1 cellular context compared by ENCODE assay signal in the genomic region with DNA sequence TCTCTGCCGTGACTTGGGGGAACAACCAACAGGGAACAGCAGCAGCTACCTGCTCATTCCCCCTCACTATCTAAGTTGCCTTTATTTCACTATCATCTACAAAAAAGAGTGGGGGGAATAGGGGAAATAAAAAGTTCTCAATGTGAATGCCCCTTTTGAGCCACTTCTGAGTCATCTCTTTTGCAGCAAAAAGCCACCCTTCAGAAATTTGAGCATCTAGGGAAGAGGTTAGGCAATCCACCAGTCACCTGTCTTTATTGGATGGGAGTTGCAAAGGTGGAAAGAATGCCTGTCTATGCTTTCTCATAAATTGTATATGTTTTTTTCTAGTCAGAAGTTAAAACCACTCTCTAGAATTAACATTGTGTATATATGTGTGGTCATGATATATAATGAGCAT.
TF ChIP-seq lines count a peak whose summit lies in the region.

No MANE protein-coding gene starts in this region.

TF ChIP-seq in WTC11, 78 proteins besides CTCF, POLR2A, EP300 and RAD21 (continued from another document):
- TF ChIP-seq, protein P1, sequence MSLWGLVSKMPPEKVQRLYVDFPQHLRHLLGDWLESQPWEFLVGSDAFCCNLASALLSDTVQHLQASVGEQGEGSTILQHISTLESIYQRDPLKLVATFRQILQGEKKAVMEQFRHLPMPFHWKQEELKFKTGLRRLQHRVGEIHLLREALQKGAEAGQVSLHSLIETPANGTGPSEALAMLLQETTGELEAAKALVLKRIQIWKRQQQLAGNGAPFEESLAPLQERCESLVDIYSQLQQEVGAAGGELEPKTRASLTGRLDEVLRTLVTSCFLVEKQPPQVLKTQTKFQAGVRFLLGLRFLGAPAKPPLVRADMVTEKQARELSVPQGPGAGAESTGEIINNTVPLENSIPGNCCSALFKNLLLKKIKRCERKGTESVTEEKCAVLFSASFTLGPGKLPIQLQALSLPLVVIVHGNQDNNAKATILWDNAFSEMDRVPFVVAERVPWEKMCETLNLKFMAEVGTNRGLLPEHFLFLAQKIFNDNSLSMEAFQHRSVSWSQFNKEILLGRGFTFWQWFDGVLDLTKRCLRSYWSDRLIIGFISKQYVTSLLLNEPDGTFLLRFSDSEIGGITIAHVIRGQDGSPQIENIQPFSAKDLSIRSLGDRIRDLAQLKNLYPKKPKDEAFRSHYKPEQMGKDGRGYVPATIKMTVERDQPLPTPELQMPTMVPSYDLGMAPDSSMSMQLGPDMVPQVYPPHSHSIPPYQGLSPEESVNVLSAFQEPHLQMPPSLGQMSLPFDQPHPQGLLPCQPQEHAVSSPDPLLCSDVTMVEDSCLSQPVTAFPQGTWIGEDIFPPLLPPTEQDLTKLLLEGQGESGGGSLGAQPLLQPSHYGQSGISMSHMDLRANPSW (CRISPR knock-in tag; conservative IDR thresholded peaks at IDR 0.05; ENCODE audit: low read depth): no peak
- TF ChIP-seq, protein P2, sequence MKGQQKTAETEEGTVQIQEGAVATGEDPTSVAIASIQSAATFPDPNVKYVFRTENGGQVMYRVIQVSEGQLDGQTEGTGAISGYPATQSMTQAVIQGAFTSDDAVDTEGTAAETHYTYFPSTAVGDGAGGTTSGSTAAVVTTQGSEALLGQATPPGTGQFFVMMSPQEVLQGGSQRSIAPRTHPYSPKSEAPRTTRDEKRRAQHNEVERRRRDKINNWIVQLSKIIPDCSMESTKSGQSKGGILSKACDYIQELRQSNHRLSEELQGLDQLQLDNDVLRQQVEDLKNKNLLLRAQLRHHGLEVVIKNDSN (CRISPR knock-in tag; IDR thresholded peaks at IDR 0.05): no peak
- TF ChIP-seq SP1 (CRISPR knock-in tag; conservative IDR thresholded peaks at IDR 0.05) (no peak), ZNF317 (CRISPR knock-in tag; IDR thresholded peaks at IDR 0.05; ENCODE audit: borderline replicate concordance, low read depth) (no peak), TP53 (CRISPR knock-in tag; IDR thresholded peaks at IDR 0.05) (no peak), ZNF396 (CRISPR knock-in tag; IDR thresholded peaks at IDR 0.05; ENCODE audit: borderline replicate concordance) (no peak)
- TF ChIP-seq, protein P3, sequence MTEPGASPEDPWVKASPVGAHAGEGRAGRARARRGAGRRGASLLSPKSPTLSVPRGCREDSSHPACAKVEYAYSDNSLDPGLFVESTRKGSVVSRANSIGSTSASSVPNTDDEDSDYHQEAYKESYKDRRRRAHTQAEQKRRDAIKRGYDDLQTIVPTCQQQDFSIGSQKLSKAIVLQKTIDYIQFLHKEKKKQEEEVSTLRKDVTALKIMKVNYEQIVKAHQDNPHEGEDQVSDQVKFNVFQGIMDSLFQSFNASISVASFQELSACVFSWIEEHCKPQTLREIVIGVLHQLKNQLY (CRISPR knock-in tag; IDR thresholded peaks at IDR 0.05): no peak
